8 cellular contexts compared by ENCODE assay signal in the genomic region with DNA sequence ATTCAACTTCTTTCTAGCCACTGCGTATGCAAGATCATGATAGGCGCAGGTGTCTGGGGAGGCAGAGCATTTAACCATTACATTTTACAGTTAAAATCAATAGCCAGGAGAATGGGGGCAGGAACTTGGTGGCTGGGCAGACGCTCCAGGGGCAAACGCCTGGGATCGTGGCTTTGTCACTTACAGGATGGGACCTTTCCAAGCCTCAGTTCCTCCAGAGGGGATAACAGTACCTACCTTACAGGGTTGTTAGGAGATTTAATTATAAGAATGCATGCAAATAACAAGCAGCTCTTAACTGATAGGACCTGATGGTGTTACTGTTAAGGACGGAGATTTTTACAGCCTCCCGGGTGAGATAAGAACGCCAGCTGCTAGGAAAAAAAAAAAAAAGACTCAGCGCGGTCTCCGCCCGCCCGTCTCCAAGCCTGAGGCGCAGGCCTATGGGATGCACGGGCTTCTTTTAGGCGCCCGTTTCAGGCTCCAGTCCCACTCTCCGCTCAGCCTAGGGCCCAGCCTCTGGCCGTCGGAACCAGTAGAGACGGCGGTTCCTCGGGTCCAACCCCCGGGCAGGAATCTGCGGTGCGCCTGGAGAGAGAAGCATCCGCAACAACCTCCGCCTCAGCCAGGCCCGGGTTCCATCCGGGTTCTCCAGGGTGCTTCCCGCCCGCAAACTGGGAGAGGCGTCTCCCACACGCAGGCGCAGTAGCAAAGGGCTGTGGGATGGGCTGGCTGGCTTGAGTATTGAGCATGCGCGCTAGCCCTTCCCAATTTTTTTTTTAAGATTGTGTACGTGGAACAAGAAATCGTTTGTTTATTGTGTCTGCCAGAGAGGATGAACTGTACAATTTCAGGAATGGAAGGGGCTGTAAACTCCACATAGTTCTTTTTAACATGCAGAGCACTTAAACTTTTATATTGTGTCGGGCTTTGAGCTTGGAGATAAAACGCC. TPM values are rescaled to one million over a fixed set of nuclear protein-coding genes. Genes with fewer than 3 reads are reported as not detected.
DNase-seq lines count a peak whose midpoint lies in the region; ATAC-seq, FAIRE-seq and TF ChIP-seq lines count a peak whose summit lies in the region.

TSS of gene FAM200C (minus strand) at position 653 of the 952 bp plus-strand sequence. CDS start 4,564 bp downstream, outside the sequence.

- DNase-seq in AML-193 (lab: John Stamatoyannopoulos, UW), result peak; percentile 70 to 74
- peak; percentile 95 for DNase-seq in NCI-H345 treated with DMSO at 0.1 percent for 48 hours (lab: John Stamatoyannopoulos, UW; ENCODE audit: unreplicated experiment)
- peak; percentile 3 to 21 (median 16) for DNase-seq in activated CD4-positive, CD25-positive, alpha-beta regulatory T cell (lab: John Stamatoyannopoulos, UW)
- peak; percentile 95 for DNase-seq in cerebellar cortex (ENCODE audit: low spot score)
- DNase-seq in kidney, result peak; percentile 97
- peak; percentile 45 to 73 (median 61) for DNase-seq in stimulated activated CD4-positive, alpha-beta T cell treated with anti-CD3 and anti-CD28 coated beads, Interleukin-12 subunit alpha, Interleukin-12 subunit beta, amount 100 ng/mL, for 48 hours (ENCODE audit: low read depth in 2 of 3, low spot score in 1 of 3)

- peaks cover 14 to 15% of the 10 kb centered on the region in 2 donors for H3K36me3 ChIP-seq in kidney (ENCODE audit: control insufficient read depth in 1 of 2, insufficient read depth in 2 of 2, low read length in 2 of 2)

- H3K9me3 ChIP-seq in kidney (ENCODE audit: control insufficient read depth in 1 of 2, low read length in 2 of 2), result no peaks in the 10 kb centered on the region

- H3K9ac ChIP-seq in kidney (ENCODE audit: low read length in 2 of 2), result peak within 1 kb of the TSS; percentile 97

- H3K27ac ChIP-seq in kidney (ENCODE audit: low read depth in 2 of 2, low read length in 2 of 2), result peak within 1 kb of the TSS; percentile 75 to 88

- intact Hi-C loops in kidney (cut with DNase I), result no loop called here

- no peak for TF ChIP-seq CTCF in kidney (IDR thresholded peaks at IDR 0.05; ENCODE audit: borderline replicate concordance, extremely low read depth, insufficient read depth)

- peak within 1 kb of the TSS; percentile 89 to 97 for H3K4me3 ChIP-seq in kidney (ENCODE audit: low read length in 2 of 2)

- peak; percentile 87 for TF ChIP-seq POLR2A in GM19099 (IDR thresholded peaks at IDR 0.05; ENCODE audit: extremely low read depth, insufficient read length, low read depth)

- FAIRE-seq in kidney (lab: Jason Lieb, UNC), result peak; percentile 59

- H3K4me1 ChIP-seq in kidney (ENCODE audit: control insufficient read depth in 1 of 2, insufficient read depth in 1 of 2, low read depth in 1 of 2, low read length in 2 of 2), result peaks cover 2 to 9% of the 10 kb centered on the region in 2 donors

- ATAC-seq in HG03354 (IDR thresholded peaks at IDR 0.05; ENCODE audit: poor library complexity, severe bottlenecking, unreplicated experiment), result peak; percentile 88

RNA-seq across cellular contexts. Expression of gene FAM200C, which starts in this region (rescaled TPM):
- 4.8 TPM for total RNA-seq in kidney
- polyA plus RNA-seq in kidney (ENCODE audit: insufficient read depth, low read depth, low replicate concordance), result 5.3 TPM

Comparison
In these comparisons a context has a peak if more than half of its experiments do, and no peak if none do; other contexts are left out.
1. Peak in every context shown above with its lines: DNase-seq, ATAC-seq, H3K4me3 ChIP-seq and H3K27ac ChIP-seq.
2. DNase-seq: peak in every context shown above with its lines; median percentile 97 in kidney; 95 in NCI-H345 treated with DMSO at 0.1 percent for 48 hours; 95 in cerebellar cortex; 72 in AML-193; 61 in stimulated activated CD4-positive, alpha-beta T cell treated with anti-CD3 and anti-CD28 coated beads, Interleukin-12 subunit alpha, Interleukin-12 subunit beta, amount 100 ng/mL, for 48 hours; 16 in activated CD4-positive, CD25-positive, alpha-beta regulatory T cell.